ENCODE assay signal across 1 cellular context in genomic region chr12:123442774-123443173, GRCh38.
TF ChIP-seq lines count a peak whose summit lies in the region.

No MANE protein-coding gene starts in this region.

TF ChIP-seq in GM12878, 131 proteins besides CTCF, POLR2A, EP300 and RAD21:
- TF ChIP-seq RCOR1 (conservative IDR thresholded peaks at IDR 0.05; ENCODE audit: low read depth, low read length) (no peak), MLLT1 (IDR thresholded peaks at IDR 0.05) (0 out of 2 replicates have a peak, but pooled peaks have one; percentile 35), BRCA1 (IDR thresholded peaks at IDR 0.05; ENCODE audit: low read depth, low read length) (no peak), TAF1 (IDR thresholded peaks at IDR 0.05; ENCODE audit: borderline replicate concordance, low read depth, low read length) (no peak), SPI1 (IDR thresholded peaks at IDR 0.05; ENCODE audit: borderline replicate concordance, insufficient read depth, low read depth, low read length) (peak; percentile 60; the same call in 1 of the 2 replicates), ETV6 (conservative IDR thresholded peaks at IDR 0.05 in 1 of 2, IDR thresholded peaks at IDR 0.05 in 1 of 2; ENCODE audit: borderline replicate concordance in 1 of 2, low read depth in 1 of 2) (no peak), PAX5 (IDR thresholded peaks at IDR 0.05; ENCODE audit: borderline replicate concordance, low read depth, low read length) (no peak), RBBP5 (conservative IDR thresholded peaks at IDR 0.05) (no peak), ESRRA (IDR thresholded peaks at IDR 0.05; ENCODE audit: low read length) (no peak), SUPT20H (IDR thresholded peaks at IDR 0.05; ENCODE audit: borderline replicate concordance, control insufficient read depth, low read depth, low read length) (no peak), MEF2A (IDR thresholded peaks at IDR 0.05; ENCODE audit: insufficient read depth, low read depth, low read length) (peak; percentile 71; the same call in 1 of the 2 replicates), CHD4 (IDR thresholded peaks at IDR 0.05) (no peak), CHD1 (IDR thresholded peaks at IDR 0.05; ENCODE audit: low read depth, low read length) (no peak), PAX8 (IDR thresholded peaks at IDR 0.05) (no peak), CEBPB (IDR thresholded peaks at IDR 0.05; ENCODE audit: borderline replicate concordance in 1 of 2, low read depth in 2 of 2, low read length in 2 of 2) (0 out of 4 replicates have a peak, but pooled peaks of 1 of the 2 experiments have one; percentile 15), MEF2B (IDR thresholded peaks at IDR 0.05; ENCODE audit: partially characterized antibody, poor library complexity, severe bottlenecking) (no peak), EED (IDR thresholded peaks at IDR 0.05; ENCODE audit: low read depth) (0 out of 2 replicates have a peak, but pooled peaks have one; percentile 34), RUNX3 (IDR thresholded peaks at IDR 0.05; ENCODE audit: low read length) (peak; percentile 63), NR2C1 (IDR thresholded peaks at IDR 0.05) (no peak), ZZZ3 (IDR thresholded peaks at IDR 0.05; ENCODE audit: control insufficient read depth, insufficient read length, low read depth) (no peak), HDAC2 (IDR thresholded peaks at IDR 0.05) (no peak), SIX5 (IDR thresholded peaks at IDR 0.05; ENCODE audit: low read depth, low read length, severe bottlenecking) (no peak), NFYA (IDR thresholded peaks at IDR 0.05; ENCODE audit: borderline replicate concordance, low read depth, low read length) (no peak), IKZF2 (IDR thresholded peaks at IDR 0.05) (no peak), TARDBP (IDR thresholded peaks at IDR 0.05; ENCODE audit: borderline replicate concordance) (no peak), ZSCAN29 (IDR thresholded peaks at IDR 0.05) (no peak), CREB1 (IDR thresholded peaks at IDR 0.05; ENCODE audit: low read depth) (no peak), ASH2L (IDR thresholded peaks at IDR 0.05; ENCODE audit: borderline replicate concordance, low read depth) (no peak), USF2 (IDR thresholded peaks at IDR 0.05; ENCODE audit: borderline replicate concordance, low read depth, low read length) (no peak), ZNF274 (IDR thresholded peaks at IDR 0.05; ENCODE audit: insufficient read depth, insufficient read length) (no peak), JUNB (IDR thresholded peaks at IDR 0.05) (no peak), FOXK2 (IDR thresholded peaks at IDR 0.05) (no peak), IRF3 (IDR thresholded peaks at IDR 0.05) (no peak)
- TF ChIP-seq, protein P1, sequence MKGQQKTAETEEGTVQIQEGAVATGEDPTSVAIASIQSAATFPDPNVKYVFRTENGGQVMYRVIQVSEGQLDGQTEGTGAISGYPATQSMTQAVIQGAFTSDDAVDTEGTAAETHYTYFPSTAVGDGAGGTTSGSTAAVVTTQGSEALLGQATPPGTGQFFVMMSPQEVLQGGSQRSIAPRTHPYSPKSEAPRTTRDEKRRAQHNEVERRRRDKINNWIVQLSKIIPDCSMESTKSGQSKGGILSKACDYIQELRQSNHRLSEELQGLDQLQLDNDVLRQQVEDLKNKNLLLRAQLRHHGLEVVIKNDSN (IDR thresholded peaks at IDR 0.05; ENCODE audit: borderline replicate concordance, extremely low read length, insufficient read depth, low read depth, low read length) = no peak
